Comparison of ENCODE assay signal across 17 cellular contexts in the genomic region with DNA sequence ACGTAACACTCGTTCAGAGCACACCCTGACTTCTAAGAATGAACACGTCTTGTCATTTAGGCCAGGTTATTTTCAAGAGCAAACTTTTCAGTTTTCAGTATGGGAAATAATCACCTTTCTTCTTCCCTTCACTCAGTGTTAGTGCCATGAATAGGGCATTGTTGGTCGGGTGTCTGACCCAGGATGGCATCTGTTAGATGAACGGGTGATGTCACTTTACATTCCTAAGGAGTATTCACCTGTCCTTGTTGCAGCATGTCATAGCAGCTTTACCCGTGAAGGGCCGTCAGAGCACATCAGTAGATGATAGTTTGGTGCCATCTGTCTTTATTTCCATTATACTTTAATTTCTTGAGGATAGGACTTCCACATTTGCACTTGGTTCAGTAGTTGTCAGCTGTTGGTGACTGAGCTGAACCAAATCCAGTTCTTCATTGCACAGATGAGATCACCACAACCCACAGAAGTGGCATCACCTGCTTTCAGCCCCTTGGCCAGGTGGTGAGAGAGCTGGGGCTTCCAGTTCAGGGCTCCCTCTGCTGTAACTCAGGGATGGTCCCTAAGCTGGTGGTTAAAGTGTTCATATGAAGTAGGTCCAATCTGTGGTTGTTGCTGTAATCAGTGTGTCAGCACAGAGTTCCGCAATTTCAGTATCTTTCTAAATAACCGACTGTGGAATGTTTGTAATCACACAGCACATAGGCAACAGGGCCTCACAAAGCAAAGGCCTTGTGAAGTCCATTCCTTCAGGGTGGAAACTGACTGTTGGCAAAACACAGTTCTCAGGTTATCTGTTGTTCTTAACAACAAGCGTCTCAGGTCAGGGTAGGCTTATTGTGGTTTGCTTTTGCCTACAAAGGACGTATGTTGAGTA.
DNase-seq lines count a peak whose midpoint lies in the region; ATAC-seq, FAIRE-seq and TF ChIP-seq lines count a peak whose summit lies in the region.
"Had no signal": no experiment of that assay in that cellular context is flagged by ENCODE, and none has a peak within 500 bp of the region (broad histone marks: within the 10 kb centered on the region; RNA-seq: fewer than 3 reads in every experiment).

No MANE protein-coding gene starts in this region.

- H3K4me1 ChIP-seq in lung (ENCODE audit: control insufficient read depth in 2 of 2, insufficient read depth in 2 of 2, low read length in 2 of 2), result peaks cover 0 to 6% of the 10 kb centered on the region in 2 donors

- H3K27me3 Mint-ChIP-seq in CD4-positive, alpha-beta T cell, result no peaks in the 10 kb centered on the region
- H3K27me3 Mint-ChIP-seq in activated T-helper 17 cell treated with anti-CD3 and anti-CD28 coated beads, Interleukin-2, amount 50 U/mL, for 72 hours, result no peaks in the 10 kb centered on the region
- H3K27me3 Mint-ChIP-seq: stimulated activated naive CD8-positive, alpha-beta T cell treated with anti-CD3 and anti-CD28 coated beads, Interleukin-15, Interleukin-2, amounts not matched to agents 100 ng/mL and 50 ng/mL, for 24 hours had no signal

- H3K4me1 Mint-ChIP-seq in CD4-positive, alpha-beta T cell (ENCODE audit: low read depth), result peaks cover 29% of the 10 kb centered on the region
- H3K4me1 Mint-ChIP-seq in activated T-helper 17 cell treated with anti-CD3 and anti-CD28 coated beads, Interleukin-2, amount 50 U/mL, for 72 hours, result peaks cover 25% of the 10 kb centered on the region

- no peak for DNase-seq in CD4-positive, alpha-beta T cell
- DNase-seq in GM12891 (ENCODE audit: insufficient read length, low spot score), result no peak
- no peak for DNase-seq in lung (ENCODE audit: low spot score)
- no peak for DNase-seq in dedifferentiated amniotic fluid mesenchymal stem cell (ENCODE audit: extremely low spot score)
- DNase-seq in NCI-H1930 (lab: John Stamatoyannopoulos, UW), result no peak
- DNase-seq: activated T-cell treated with anti-CD3 and anti-CD28 coated beads, Interleukin-2, amount 50 U/mL, for 4 hours; H9; islet precursor cell; KBM-7; NCI-H187 treated with DMSO at 0.1 percent for 48 hours; NK-92 treated with Interleukin-12 subunit alpha and Interleukin-12 subunit beta, amount 100 ng/mL, for 24 hours; ovary; SHP77 had no signal

- peak; percentile 52 for FAIRE-seq in GM12891 (lab: Jason Lieb, UNC)
- FAIRE-seq: endothelial cell of umbilical vein had no signal

- 72 to 83% methylated on average over 11 of the region's 11 CpGs for WGBS in lung, 2 donors

- no peak overlapping the region for H3K4me3 Mint-ChIP-seq in CD4-positive, alpha-beta T cell
- no peak overlapping the region for H3K4me3 Mint-ChIP-seq in activated T-helper 17 cell treated with anti-CD3 and anti-CD28 coated beads, Interleukin-2, amount 50 U/mL, for 72 hours
- H3K4me3 Mint-ChIP-seq: activated T-cell treated with anti-CD3 and anti-CD28 coated beads, Interleukin-2, amount 50 U/mL, for 4 hours; H9; stimulated activated naive CD8-positive, alpha-beta T cell treated with anti-CD3 and anti-CD28 coated beads, Interleukin-15, Interleukin-2, amounts not matched to agents 100 ng/mL and 50 ng/mL, for 24 hours had no signal

- H3K27ac ChIP-seq in CD4-positive, alpha-beta T cell (ENCODE audit: low read depth, low read length), result no peak overlapping the region
- no peak overlapping the region for H3K27ac ChIP-seq in lung (ENCODE audit: low read depth in 1 of 2, low read length in 1 of 2)
- H3K27ac ChIP-seq: ovary had no signal

- H3K36me3 Mint-ChIP-seq in CD4-positive, alpha-beta T cell (ENCODE audit: low read depth), result peaks cover 53% of the 10 kb centered on the region
- peaks cover 37% of the 10 kb centered on the region for H3K36me3 Mint-ChIP-seq in activated T-helper 17 cell treated with anti-CD3 and anti-CD28 coated beads, Interleukin-2, amount 50 U/mL, for 72 hours (ENCODE audit: low read depth)

- no peaks in the 10 kb centered on the region for H3K9me3 Mint-ChIP-seq in CD4-positive, alpha-beta T cell
- no peaks in the 10 kb centered on the region for H3K9me3 Mint-ChIP-seq in activated T-helper 17 cell treated with anti-CD3 and anti-CD28 coated beads, Interleukin-2, amount 50 U/mL, for 72 hours
- H3K9me3 Mint-ChIP-seq: activated T-cell treated with anti-CD3 and anti-CD28 coated beads, Interleukin-2, amount 50 U/mL, for 4 hours; H9; stimulated activated naive CD8-positive, alpha-beta T cell treated with anti-CD3 and anti-CD28 coated beads, Interleukin-15, Interleukin-2, amounts not matched to agents 100 ng/mL and 50 ng/mL, for 24 hours had no signal

- CTCF ChIA-PET in CD4-positive, alpha-beta T cell (lab: Charles Lee), result no interaction called here

- ATAC-seq in CD4-positive, alpha-beta T cell (ENCODE audit: poor library complexity), result no peak
- ATAC-seq in activated T-helper 17 cell treated with anti-CD3 and anti-CD28 coated beads, Interleukin-2, amount 50 U/mL, for 72 hours (replicated peaks), result no peak
- ATAC-seq in lung (ENCODE audit: insufficient read depth, low FRiP score) (peak; percentile 27), HG02970 (IDR thresholded peaks at IDR 0.05; ENCODE audit: low FRiP score, unreplicated experiment) (no peak)
- ATAC-seq: activated T-cell treated with anti-CD3 and anti-CD28 coated beads, Interleukin-2, amount 50 U/mL, for 4 hours had no signal

- H3K27ac Mint-ChIP-seq in CD4-positive, alpha-beta T cell, result peak overlapping the region; percentile 58
- H3K27ac Mint-ChIP-seq in activated T-helper 17 cell treated with anti-CD3 and anti-CD28 coated beads, Interleukin-2, amount 50 U/mL, for 72 hours, result peak overlapping the region; percentile 23
- H3K27ac Mint-ChIP-seq: stimulated activated naive CD8-positive, alpha-beta T cell treated with anti-CD3 and anti-CD28 coated beads, Interleukin-15, Interleukin-2, amounts not matched to agents 100 ng/mL and 50 ng/mL, for 24 hours had no signal

- H3K9me3 ChIP-seq in CD4-positive, alpha-beta T cell (ENCODE audit: control insufficient read depth, low read length), result no peaks in the 10 kb centered on the region
- H3K9me3 ChIP-seq in lung (ENCODE audit: control insufficient read depth in 2 of 2, insufficient read depth in 1 of 2, low read length in 1 of 2), result no peaks in the 10 kb centered on the region
- H3K9me3 ChIP-seq: ovary had no signal

- peaks cover 6 to 10% of the 10 kb centered on the region in 2 donors for H3K36me3 ChIP-seq in lung (ENCODE audit: control insufficient read depth in 2 of 2, insufficient read depth in 2 of 2, low read length in 2 of 2)
- H3K36me3 ChIP-seq: ovary had no signal

- TF ChIP-seq CTCF in CD4-positive, alpha-beta T cell (IDR thresholded peaks at IDR 0.05), result no peak
- no peak for TF ChIP-seq CTCF in lung (IDR thresholded peaks at IDR 0.05; ENCODE audit: control extremely low read depth, extremely low read depth)

- intact Hi-C loops in CD4-positive, alpha-beta T cell (cut with DNase I, micrococcal nuclease), result no loop called here

- TF ChIP-seq POLR2A in GM12891 (IDR thresholded peaks at IDR 0.05; ENCODE audit: low read depth, low read length), result no peak

- H3K27me3 ChIP-seq in CD4-positive, alpha-beta T cell (ENCODE audit: control insufficient read depth, insufficient read depth, low read length), result no peaks in the 10 kb centered on the region
- H3K27me3 ChIP-seq in lung (ENCODE audit: control insufficient read depth, insufficient read depth), result no peaks in the 10 kb centered on the region
- H3K27me3 ChIP-seq: ovary had no signal

- POLR2A ChIA-PET in CD4-positive, alpha-beta T cell (lab: Charles Lee), result no interaction called here

- H3K4me3 ChIP-seq in lung, result no peak overlapping the region
- H3K4me3 ChIP-seq: ovary had no signal

TF ChIP-seq in GM12891, 5 proteins besides CTCF, POLR2A, EP300 and RAD21:
- TF ChIP-seq SPI1 (IDR thresholded peaks at IDR 0.05; ENCODE audit: low read depth, low read length) (no peak), PAX5 (IDR thresholded peaks at IDR 0.05; ENCODE audit: insufficient read depth, low read length, severe bottlenecking) (no peak), TAF1 (IDR thresholded peaks at IDR 0.05; ENCODE audit: low read depth, low read length) (no peak), POU2F2 (IDR thresholded peaks at IDR 0.05; ENCODE audit: low read depth, low read length) (no peak), POLR2AphosphoS5 (IDR thresholded peaks at IDR 0.05; ENCODE audit: low read depth, low read length) (no peak)
